Comparison of ENCODE assay signal across 17 cellular contexts in genomic region chr16:26791166-26791565, GRCh38.
A peak's percentile ranks its signal among the peaks of the same experiment; 100 is the strongest.
DNase-seq lines count a peak whose midpoint lies in the region; TF ChIP-seq lines count a peak whose summit lies in the region.
"Had no signal": no experiment of that assay in that cellular context is flagged by ENCODE, and none has a peak within 500 bp of the region (broad histone marks: within the 10 kb centered on the region; RNA-seq: fewer than 3 reads in every experiment).

No MANE protein-coding gene starts in this region.

- H3K36me3 ChIP-seq in BLaER1 (no peaks in the 10 kb centered on the region), vagina (no peaks in the 10 kb centered on the region)
- H3K36me3 ChIP-seq: HAP-1 had no signal

- intact Hi-C loops in vagina (cut with DNase I), result no loop called here

- no peak for DNase-seq in endothelial cell (ENCODE audit: low spot score)
- peak; percentile 61 for DNase-seq in nephron progenitor cell
- DNase-seq in NCI-H187 (lab: John Stamatoyannopoulos, UW), result no peak
- DNase-seq in mesenteric fat pad (ENCODE audit: low spot score), result no peak
- DNase-seq in vagina (ENCODE audit: extremely low spot score in 2 of 2), result no peak
- DNase-seq: C1 segment of cervical spinal cord; Calu3; CD4-positive, alpha-beta memory T cell; COR-L47; DMS53; DND-41; GOT3; HFFc6 had no signal

- H3K36me3 Mint-ChIP-seq in endothelial cell (ENCODE audit: low read depth, unreplicated experiment), result no peaks in the 10 kb centered on the region
- H3K36me3 Mint-ChIP-seq in nephron progenitor cell (ENCODE audit: low read depth), result no peaks in the 10 kb centered on the region
- H3K36me3 Mint-ChIP-seq: CD4-positive, alpha-beta memory T cell had no signal

- H3K27ac Mint-ChIP-seq in endothelial cell (ENCODE audit: unreplicated experiment), result peak overlapping the region; percentile 90
- peak overlapping the region; percentile 21 for H3K27ac Mint-ChIP-seq in nephron progenitor cell
- H3K27ac Mint-ChIP-seq: B cell, HFFc6 had no signal

- peaks cover 10% of the 10 kb centered on the region for H3K9me3 Mint-ChIP-seq in endothelial cell (ENCODE audit: unreplicated experiment)
- H3K9me3 Mint-ChIP-seq in nephron progenitor cell, result peaks cover 10% of the 10 kb centered on the region

- H3K27me3 ChIP-seq in BLaER1, result no peaks in the 10 kb centered on the region
- H3K27me3 ChIP-seq in vagina, result no peaks in the 10 kb centered on the region

- TF ChIP-seq CTCF in endothelial cell (IDR thresholded peaks at IDR 0.05; ENCODE audit: unreplicated experiment) (no peak), nephron progenitor cell (IDR thresholded peaks at IDR 0.05) (no peak), vagina (IDR thresholded peaks at IDR 0.05) (no peak)

- H3K4me2 ChIP-seq in BLaER1, result peak overlapping the region; percentile 67

- no peak for TF ChIP-seq POLR2A in vagina (IDR thresholded peaks at IDR 0.05)

- H3K27ac ChIP-seq in BLaER1, result no peak overlapping the region
- no peak overlapping the region for H3K27ac ChIP-seq in vagina
- H3K27ac ChIP-seq: 22Rv1 had no signal

- no peak overlapping the region for H3K4me3 Mint-ChIP-seq in endothelial cell (ENCODE audit: unreplicated experiment)
- peak overlapping the region; percentile 1 for H3K4me3 Mint-ChIP-seq in nephron progenitor cell
- H3K4me3 Mint-ChIP-seq: B cell; CD4-positive, alpha-beta memory T cell; HFFc6 had no signal

- H3K4me3 ChIP-seq in BLaER1 (no peak overlapping the region), vagina (no peak overlapping the region)
- H3K4me3 ChIP-seq: HAP-1 had no signal

- H3K4me1 ChIP-seq in BLaER1 (peaks cover 14% of the 10 kb centered on the region), vagina (no peaks in the 10 kb centered on the region)
- H3K4me1 ChIP-seq: HAP-1 had no signal

- H3K27me3 Mint-ChIP-seq in endothelial cell (ENCODE audit: unreplicated experiment), result peaks cover 6% of the 10 kb centered on the region
- peaks cover 22% of the 10 kb centered on the region for H3K27me3 Mint-ChIP-seq in nephron progenitor cell (ENCODE audit: low read depth, poor library complexity)

- H4K20me1 ChIP-seq in BLaER1, result no peaks in the 10 kb centered on the region

- H3K9ac ChIP-seq in BLaER1, result no peak overlapping the region

- H3K9me3 ChIP-seq in BLaER1 (no peaks in the 10 kb centered on the region), vagina (no peaks in the 10 kb centered on the region)

- H3K4me1 Mint-ChIP-seq in endothelial cell (ENCODE audit: unreplicated experiment) (peaks cover 6% of the 10 kb centered on the region), nephron progenitor cell (peaks cover 31% of the 10 kb centered on the region)
- H3K4me1 Mint-ChIP-seq: B cell had no signal
